ENCODE assay signal across 1 cellular context in the genomic region with DNA sequence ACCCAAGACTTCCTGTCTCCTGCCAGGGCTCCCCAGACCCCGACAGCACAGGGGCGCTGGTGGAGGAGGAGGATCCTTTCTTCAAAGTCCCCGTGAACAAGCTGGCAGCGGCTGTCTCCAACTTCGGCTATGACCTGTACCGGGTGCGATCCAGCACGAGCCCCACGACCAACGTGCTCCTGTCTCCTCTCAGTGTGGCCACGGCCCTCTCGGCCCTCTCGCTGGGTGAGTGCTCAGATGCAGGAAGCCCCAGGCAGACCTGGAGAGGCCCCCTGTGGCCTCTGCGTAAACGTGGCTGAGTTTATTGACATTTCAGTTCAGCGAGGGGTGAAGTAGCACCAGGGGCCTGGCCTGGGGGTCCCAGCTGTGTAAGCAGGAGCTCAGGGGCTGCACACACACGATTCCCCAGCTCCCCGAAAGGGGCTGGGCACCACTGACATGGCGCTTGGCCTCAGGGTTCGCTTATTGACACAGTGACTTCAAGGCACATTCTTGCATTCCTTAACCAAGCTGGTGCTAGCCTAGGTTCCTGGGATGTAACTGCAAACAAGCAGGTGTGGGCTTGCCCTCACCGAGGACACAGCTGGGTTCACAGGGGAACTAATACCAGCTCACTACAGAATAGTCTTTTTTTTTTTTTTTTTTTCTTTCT.
TF ChIP-seq lines count a peak whose summit lies in the region.

No MANE protein-coding gene starts in this region.

TF ChIP-seq in HepG2, 621 proteins besides CTCF, POLR2A, EP300 and RAD21 (continued from another document and continues in another):
- TF ChIP-seq, protein P1, sequence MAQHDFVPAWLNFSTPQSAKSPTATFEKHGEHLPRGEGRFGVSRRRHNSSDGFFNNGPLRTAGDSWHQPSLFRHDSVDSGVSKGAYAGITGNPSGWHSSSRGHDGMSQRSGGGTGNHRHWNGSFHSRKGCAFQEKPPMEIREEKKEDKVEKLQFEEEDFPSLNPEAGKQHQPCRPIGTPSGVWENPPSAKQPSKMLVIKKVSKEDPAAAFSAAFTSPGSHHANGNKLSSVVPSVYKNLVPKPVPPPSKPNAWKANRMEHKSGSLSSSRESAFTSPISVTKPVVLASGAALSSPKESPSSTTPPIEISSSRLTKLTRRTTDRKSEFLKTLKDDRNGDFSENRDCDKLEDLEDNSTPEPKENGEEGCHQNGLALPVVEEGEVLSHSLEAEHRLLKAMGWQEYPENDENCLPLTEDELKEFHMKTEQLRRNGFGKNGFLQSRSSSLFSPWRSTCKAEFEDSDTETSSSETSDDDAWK (CRISPR knock-in tag; IDR thresholded peaks at IDR 0.05): no peak
- TF ChIP-seq ZNF772 (CRISPR knock-in tag; IDR thresholded peaks at IDR 0.05) (peak; percentile 39; the same call in 1 of the 2 replicates), PITX1 (CRISPR knock-in tag; IDR thresholded peaks at IDR 0.05) (peak; percentile 54; the same call in 1 of the 2 replicates), HOXA3 (CRISPR knock-in tag; IDR thresholded peaks at IDR 0.05) (peak; percentile 62), NCOR1 (IDR thresholded peaks at IDR 0.05; ENCODE audit: borderline replicate concordance, low read length) (no peak), SOX6 (IDR thresholded peaks at IDR 0.05) (no peak), SOX6 (CRISPR knock-in tag; IDR thresholded peaks at IDR 0.05) (peak; percentile 74), ZNF557 (CRISPR knock-in tag; IDR thresholded peaks at IDR 0.05) (no peak), NKX3-1 (CRISPR knock-in tag; IDR thresholded peaks at IDR 0.05) (no peak), ZNF770 (CRISPR knock-in tag; IDR thresholded peaks at IDR 0.05) (0 out of 2 replicates have a peak, but pooled peaks have one; percentile 10), ZNF703 (CRISPR knock-in tag; IDR thresholded peaks at IDR 0.05; ENCODE audit: borderline replicate concordance) (no peak), KDM6A (CRISPR knock-in tag; IDR thresholded peaks at IDR 0.05; ENCODE audit: low read depth) (no peak), ZGPAT (CRISPR knock-in tag; IDR thresholded peaks at IDR 0.05) (0 out of 2 replicates have a peak, but pooled peaks have one; percentile 40), ZNF574 (CRISPR knock-in tag; IDR thresholded peaks at IDR 0.05) (peak; percentile 58), KLF12 (CRISPR knock-in tag; IDR thresholded peaks at IDR 0.05; ENCODE audit: borderline replicate concordance) (no peak), FOSL2 (CRISPR knock-in tag; IDR thresholded peaks at IDR 0.05) (peak; percentile 58), TSC22D2 (CRISPR knock-in tag; IDR thresholded peaks at IDR 0.05; ENCODE audit: borderline replicate concordance) (0 out of 2 replicates have a peak, but pooled peaks have one; percentile 18), POLR2G (IDR thresholded peaks at IDR 0.05; ENCODE audit: low read depth, low read length) (peak; percentile 32; the same call in 1 of the 2 replicates), RARA (CRISPR knock-in tag; IDR thresholded peaks at IDR 0.05) (peak; percentile 94; the same call in 1 of the 2 replicates), MYC (CRISPR knock-in tag; IDR thresholded peaks at IDR 0.05; ENCODE audit: borderline replicate concordance) (0 out of 2 replicates have a peak, but pooled peaks have one; percentile 10), ZBTB33 (CRISPR knock-in tag; IDR thresholded peaks at IDR 0.05) (peak; percentile 92), POLR2AphosphoS2 (IDR thresholded peaks at IDR 0.05; ENCODE audit: low read depth, low read length) (no peak), ZNF777 (CRISPR knock-in tag; IDR thresholded peaks at IDR 0.05) (no peak), SMAD9 (CRISPR knock-in tag; IDR thresholded peaks at IDR 0.05) (no peak), LCORL (IDR thresholded peaks at IDR 0.05) (no peak), LCORL (CRISPR knock-in tag; IDR thresholded peaks at IDR 0.05) (peak; percentile 31; the same call in 1 of the 2 replicates), XRCC5 (optimal IDR thresholded peaks at IDR 0.05; ENCODE audit: low read length) (no peak), ZNF333 (CRISPR knock-in tag; IDR thresholded peaks at IDR 0.05; ENCODE audit: borderline replicate concordance) (0 out of 2 replicates have a peak, but pooled peaks have one; percentile 48), SP5 (CRISPR knock-in tag; IDR thresholded peaks at IDR 0.05; ENCODE audit: borderline replicate concordance, low read depth) (peak; percentile 66), ZNF547 (CRISPR knock-in tag; IDR thresholded peaks at IDR 0.05) (no peak)
- TF ChIP-seq, protein P2, sequence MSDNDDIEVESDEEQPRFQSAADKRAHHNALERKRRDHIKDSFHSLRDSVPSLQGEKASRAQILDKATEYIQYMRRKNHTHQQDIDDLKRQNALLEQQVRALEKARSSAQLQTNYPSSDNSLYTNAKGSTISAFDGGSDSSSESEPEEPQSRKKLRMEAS (IDR thresholded peaks at IDR 0.05): peak; percentile 57
- TF ChIP-seq, protein P3, sequence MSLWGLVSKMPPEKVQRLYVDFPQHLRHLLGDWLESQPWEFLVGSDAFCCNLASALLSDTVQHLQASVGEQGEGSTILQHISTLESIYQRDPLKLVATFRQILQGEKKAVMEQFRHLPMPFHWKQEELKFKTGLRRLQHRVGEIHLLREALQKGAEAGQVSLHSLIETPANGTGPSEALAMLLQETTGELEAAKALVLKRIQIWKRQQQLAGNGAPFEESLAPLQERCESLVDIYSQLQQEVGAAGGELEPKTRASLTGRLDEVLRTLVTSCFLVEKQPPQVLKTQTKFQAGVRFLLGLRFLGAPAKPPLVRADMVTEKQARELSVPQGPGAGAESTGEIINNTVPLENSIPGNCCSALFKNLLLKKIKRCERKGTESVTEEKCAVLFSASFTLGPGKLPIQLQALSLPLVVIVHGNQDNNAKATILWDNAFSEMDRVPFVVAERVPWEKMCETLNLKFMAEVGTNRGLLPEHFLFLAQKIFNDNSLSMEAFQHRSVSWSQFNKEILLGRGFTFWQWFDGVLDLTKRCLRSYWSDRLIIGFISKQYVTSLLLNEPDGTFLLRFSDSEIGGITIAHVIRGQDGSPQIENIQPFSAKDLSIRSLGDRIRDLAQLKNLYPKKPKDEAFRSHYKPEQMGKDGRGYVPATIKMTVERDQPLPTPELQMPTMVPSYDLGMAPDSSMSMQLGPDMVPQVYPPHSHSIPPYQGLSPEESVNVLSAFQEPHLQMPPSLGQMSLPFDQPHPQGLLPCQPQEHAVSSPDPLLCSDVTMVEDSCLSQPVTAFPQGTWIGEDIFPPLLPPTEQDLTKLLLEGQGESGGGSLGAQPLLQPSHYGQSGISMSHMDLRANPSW (CRISPR knock-in tag; IDR thresholded peaks at IDR 0.05; ENCODE audit: borderline replicate concordance): no peak
- TF ChIP-seq, protein P4, sequence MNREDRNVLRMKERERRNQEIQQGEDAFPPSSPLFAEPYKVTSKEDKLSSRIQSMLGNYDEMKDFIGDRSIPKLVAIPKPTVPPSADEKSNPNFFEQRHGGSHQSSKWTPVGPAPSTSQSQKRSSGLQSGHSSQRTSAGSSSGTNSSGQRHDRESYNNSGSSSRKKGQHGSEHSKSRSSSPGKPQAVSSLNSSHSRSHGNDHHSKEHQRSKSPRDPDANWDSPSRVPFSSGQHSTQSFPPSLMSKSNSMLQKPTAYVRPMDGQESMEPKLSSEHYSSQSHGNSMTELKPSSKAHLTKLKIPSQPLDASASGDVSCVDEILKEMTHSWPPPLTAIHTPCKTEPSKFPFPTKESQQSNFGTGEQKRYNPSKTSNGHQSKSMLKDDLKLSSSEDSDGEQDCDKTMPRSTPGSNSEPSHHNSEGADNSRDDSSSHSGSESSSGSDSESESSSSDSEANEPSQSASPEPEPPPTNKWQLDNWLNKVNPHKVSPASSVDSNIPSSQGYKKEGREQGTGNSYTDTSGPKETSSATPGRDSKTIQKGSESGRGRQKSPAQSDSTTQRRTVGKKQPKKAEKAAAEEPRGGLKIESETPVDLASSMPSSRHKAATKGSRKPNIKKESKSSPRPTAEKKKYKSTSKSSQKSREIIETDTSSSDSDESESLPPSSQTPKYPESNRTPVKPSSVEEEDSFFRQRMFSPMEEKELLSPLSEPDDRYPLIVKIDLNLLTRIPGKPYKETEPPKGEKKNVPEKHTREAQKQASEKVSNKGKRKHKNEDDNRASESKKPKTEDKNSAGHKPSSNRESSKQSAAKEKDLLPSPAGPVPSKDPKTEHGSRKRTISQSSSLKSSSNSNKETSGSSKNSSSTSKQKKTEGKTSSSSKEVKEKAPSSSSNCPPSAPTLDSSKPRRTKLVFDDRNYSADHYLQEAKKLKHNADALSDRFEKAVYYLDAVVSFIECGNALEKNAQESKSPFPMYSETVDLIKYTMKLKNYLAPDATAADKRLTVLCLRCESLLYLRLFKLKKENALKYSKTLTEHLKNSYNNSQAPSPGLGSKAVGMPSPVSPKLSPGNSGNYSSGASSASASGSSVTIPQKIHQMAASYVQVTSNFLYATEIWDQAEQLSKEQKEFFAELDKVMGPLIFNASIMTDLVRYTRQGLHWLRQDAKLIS (CRISPR knock-in tag; IDR thresholded peaks at IDR 0.05): no peak
- TF ChIP-seq, protein P5, sequence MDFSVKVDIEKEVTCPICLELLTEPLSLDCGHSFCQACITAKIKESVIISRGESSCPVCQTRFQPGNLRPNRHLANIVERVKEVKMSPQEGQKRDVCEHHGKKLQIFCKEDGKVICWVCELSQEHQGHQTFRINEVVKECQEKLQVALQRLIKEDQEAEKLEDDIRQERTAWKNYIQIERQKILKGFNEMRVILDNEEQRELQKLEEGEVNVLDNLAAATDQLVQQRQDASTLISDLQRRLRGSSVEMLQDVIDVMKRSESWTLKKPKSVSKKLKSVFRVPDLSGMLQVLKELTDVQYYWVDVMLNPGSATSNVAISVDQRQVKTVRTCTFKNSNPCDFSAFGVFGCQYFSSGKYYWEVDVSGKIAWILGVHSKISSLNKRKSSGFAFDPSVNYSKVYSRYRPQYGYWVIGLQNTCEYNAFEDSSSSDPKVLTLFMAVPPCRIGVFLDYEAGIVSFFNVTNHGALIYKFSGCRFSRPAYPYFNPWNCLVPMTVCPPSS (IDR thresholded peaks at IDR 0.05): no peak
